31 cellular contexts compared by ENCODE assay signal in genomic region chr5:16127865-16128544, GRCh38. TPM values are rescaled to one million over a fixed set of nuclear protein-coding genes. Genes with fewer than 3 reads are reported as not detected.
"Had no signal": no experiment of that assay in that cellular context is flagged by ENCODE, and none has a peak within 500 bp of the region (broad histone marks: within the 10 kb centered on the region; RNA-seq: fewer than 3 reads in every experiment).

No MANE protein-coding gene starts in this region.

- H3K27me3 ChIP-seq: neural progenitor cell, neutrophil, sigmoid colon, spleen, suprapubic skin, tibial artery, uterus had no signal

- ATAC-seq: left lobe of liver; natural killer cell; psoas muscle; stimulated activated effector memory CD8-positive, alpha-beta T cell treated with anti-CD3 and anti-CD28 coated beads, Interleukin-12 subunit alpha, Interleukin-12 subunit beta, amount 100 ng/mL, for 72 hours had no signal

- H3K9me3 ChIP-seq: neutrophil, psoas muscle, sigmoid colon, suprapubic skin, thoracic aorta, tibial artery, uterus had no signal

- H3K4me1 ChIP-seq: neural progenitor cell, parathyroid adenoma, psoas muscle, sigmoid colon, spleen, suprapubic skin, tibial artery, uterus had no signal

- H3K27ac ChIP-seq: neural progenitor cell, neutrophil, parathyroid adenoma, psoas muscle, sigmoid colon, spleen, suprapubic skin, thoracic aorta, tibial artery, uterus had no signal

- H3K4me3 ChIP-seq: lung, neural progenitor cell, psoas muscle, sigmoid colon, spleen, suprapubic skin, thoracic aorta, tibial artery, uterus had no signal

- H3K36me3 ChIP-seq: neural progenitor cell, neutrophil, sigmoid colon, spleen, suprapubic skin, thoracic aorta, tibial artery, uterus had no signal

- DNase-seq: hippocampal formation; kidney glomerular epithelial cell; left cardiac atrium; mesendoderm; naive B cell; natural killer cell; nephron progenitor cell; occipital lobe; psoas muscle; sigmoid colon; small intestine; spleen; stimulated activated CD4-positive, alpha-beta T cell treated with anti-CD3 and anti-CD28 coated beads, Interleukin-4, amount 100 ng/mL, for 24 hours; stimulated activated naive CD4-positive, alpha-beta T cell; tibial artery; uterus had no signal

RNA-seq across cellular contexts. Expression of gene MARCHF11, which starts 51.6 kb away (rescaled TPM):
- total RNA-seq: left lobe of liver, lower leg skin, lung, mesothelial cell of epicardium, mononuclear cell, natural killer cell, osteocyte, posterior vena cava, psoas muscle, sigmoid colon, spleen, subcutaneous adipose tissue, suprapubic skin, thoracic aorta, ureter had no signal
- polyA plus RNA-seq: lung, psoas muscle, sigmoid colon, spleen had no signal
